11 cellular contexts compared by ENCODE assay signal in genomic region chr1:193070942-193071341, GRCh38. TPM values are rescaled to one million over a fixed set of nuclear protein-coding genes. Genes with fewer than 3 reads are reported as not detected.
DNase-seq lines count a peak whose midpoint lies in the region; ATAC-seq, FAIRE-seq and TF ChIP-seq lines count a peak whose summit lies in the region.
"Had no signal": no experiment of that assay in that cellular context is flagged by ENCODE, and none has a peak within 500 bp of the region (broad histone marks: within the 10 kb centered on the region; RNA-seq: fewer than 3 reads in every experiment).

No MANE protein-coding gene starts in this region.

- intact Hi-C loops in activated B cell treated with CpG ODN at 0.5 μM for 24 hours (cut with micrococcal nuclease) (loop anchor here (1.0 to 2.0 kb wide), 2 partner anchors 12 to 50 kb away; partner anchors contain the start of genes RO60 and UCHL5), vagina (cut with DNase I) (no loop called here)

- FAIRE-seq in frontal cortex (lab: Jason Lieb, UNC) = no peak
- FAIRE-seq: bronchial epithelial cell had no signal

- peaks cover 22% of the 10 kb centered on the region for H3K4me1 ChIP-seq in vagina

- H3K27ac Mint-ChIP-seq in activated B cell treated with CpG ODN at 0.5 μM for 24 hours = peak overlapping the region; percentile 65

- H3K4me1 Mint-ChIP-seq in activated B cell treated with CpG ODN at 0.5 μM for 24 hours = peaks cover 35% of the 10 kb centered on the region

- ATAC-seq in GM18868 (IDR thresholded peaks at IDR 0.05; ENCODE audit: unreplicated experiment) (peak; percentile 47), HG03103 (IDR thresholded peaks at IDR 0.05; ENCODE audit: low read depth, unreplicated experiment) (peak; percentile 67), activated B cell treated with CpG ODN at 0.5 μM for 24 hours (ENCODE audit: low read depth) (peak; percentile 21)

- peak; percentile 64 for DNase-seq in A172 (ENCODE audit: low spot score)
- DNase-seq in activated B cell treated with CpG ODN at 0.5 μM for 24 hours = no peak
- DNase-seq in vagina (ENCODE audit: extremely low spot score in 2 of 2) = no peak
- DNase-seq in HPDE6-E6E7 (ENCODE audit: extremely low spot score) = no peak
- no peak for DNase-seq in frontal cortex (ENCODE audit: low spot score in 2 of 2)
- DNase-seq in SIG-M5 (lab: John Stamatoyannopoulos, UW) = no peak
- DNase-seq: NCI-H1694 treated with DMSO at 0.1 percent for 48 hours; stimulated activated naive CD4-positive, alpha-beta T cell treated with Interleukin-2 at 50 U/mL for 16 hours had no signal

- POLR2A ChIA-PET in activated B cell treated with CpG ODN at 0.5 μM for 24 hours (lab: Charles Lee) = interaction anchor here (0.7 to 0.9 kb wide), 2 partner anchors 12 to 34 kb away, joined by 3 to 7 read pairs; partner anchors contain the start of genes GLRX2 and UCHL5

- H3K9me3 Mint-ChIP-seq in activated B cell treated with CpG ODN at 0.5 μM for 24 hours = no peaks in the 10 kb centered on the region

- CTCF ChIA-PET in activated B cell treated with CpG ODN at 0.5 μM for 24 hours (lab: Charles Lee) = interaction anchor here (1.1 to 1.5 kb wide), 2 partner anchors 12 to 51 kb away, joined by 3 to 6 read pairs; partner anchors contain the start of genes CDC73 and UCHL5

- TF ChIP-seq CTCF in activated B cell treated with CpG ODN at 0.5 μM for 24 hours (IDR thresholded peaks at IDR 0.05) (no peak), vagina (IDR thresholded peaks at IDR 0.05) (no peak)

- H3K4me3 Mint-ChIP-seq in activated B cell treated with CpG ODN at 0.5 μM for 24 hours = no peak overlapping the region

- no peaks in the 10 kb centered on the region for H3K27me3 Mint-ChIP-seq in activated B cell treated with CpG ODN at 0.5 μM for 24 hours

- H3K36me3 Mint-ChIP-seq in activated B cell treated with CpG ODN at 0.5 μM for 24 hours (ENCODE audit: low read depth) = peaks cover 18% of the 10 kb centered on the region

- H3K27ac ChIP-seq in vagina = no peak overlapping the region

- no peaks in the 10 kb centered on the region for H3K9me3 ChIP-seq in vagina

- H3K36me3 ChIP-seq in vagina = peaks cover 0 to 1% of the 10 kb centered on the region in 2 donors

- H3K27me3 ChIP-seq in vagina = no peaks in the 10 kb centered on the region

- H3K4me3 ChIP-seq in vagina = no peak overlapping the region

- no peak for TF ChIP-seq POLR2A in vagina (IDR thresholded peaks at IDR 0.05)

RNA-seq across cellular contexts. Expression of gene RO60, which starts 11.5 kb away (rescaled TPM):
- 121 and 130 TPM in 2 replicates for total RNA-seq in A172 (2014; rRNA removed; shearing (Covaris generic))
- total RNA-seq in activated B cell treated with CpG ODN at 0.5 μM for 24 hours = 55.9 and 61.1 TPM in 2 replicates
- 79.8 TPM for total RNA-seq in vagina
- total RNA-seq in frontal cortex = 349 TPM

RNA-seq across cellular contexts. Expression of gene UCHL5, which starts 11.8 kb away (rescaled TPM):
- total RNA-seq in A172 (2014; rRNA removed; shearing (Covaris generic)) = 49.3 and 53.8 TPM in 2 replicates
- total RNA-seq in activated B cell treated with CpG ODN at 0.5 μM for 24 hours = 32.3 and 36.4 TPM in 2 replicates
- 17.4 TPM for total RNA-seq in vagina
- total RNA-seq in frontal cortex = 41.6 TPM

RNA-seq across cellular contexts. Expression of gene GLRX2, which starts 34.3 kb away (rescaled TPM):
- total RNA-seq in A172 (2014; rRNA removed; shearing (Covaris generic)) = 58.7 and 63.9 TPM in 2 replicates
- total RNA-seq in activated B cell treated with CpG ODN at 0.5 μM for 24 hours (10.9 and 14.4 TPM in 2 replicates), vagina (2.7 TPM), frontal cortex (15.1 TPM)

RNA-seq across cellular contexts. Expression of gene CDC73, which starts 50.9 kb away (rescaled TPM):
- 32.2 and 34.7 TPM in 2 replicates for total RNA-seq in A172 (2014; rRNA removed; shearing (Covaris generic))
- total RNA-seq in activated B cell treated with CpG ODN at 0.5 μM for 24 hours (55.9 and 59.1 TPM in 2 replicates), vagina (28.5 TPM), frontal cortex (28.9 TPM)
